In the genomic region with DNA sequence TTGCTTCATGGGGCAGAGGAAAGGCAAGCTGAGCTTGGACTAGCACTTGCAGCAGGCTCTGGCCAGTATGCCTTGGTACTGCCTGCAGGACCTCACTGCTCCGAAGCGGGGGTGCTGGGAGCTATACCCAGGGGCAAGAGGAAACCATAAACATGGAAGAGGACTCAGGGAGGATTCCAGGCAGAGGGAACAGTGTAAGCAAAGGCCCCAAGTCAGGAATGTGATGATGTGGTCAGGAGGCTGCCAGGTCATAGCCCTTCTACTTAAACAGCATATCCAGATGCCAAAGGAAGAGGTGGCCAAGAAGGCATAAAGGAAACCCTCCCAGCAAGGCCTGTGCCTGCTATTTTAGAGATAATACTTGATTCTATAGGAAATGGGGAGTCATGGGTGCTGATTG, we compare ENCODE assay signal across 1 cellular context.
TF ChIP-seq lines count a peak whose summit lies in the region.

No MANE protein-coding gene starts in this region.

TF ChIP-seq in SK-N-SH, 30 proteins besides CTCF, POLR2A, EP300 and RAD21 (continued from another document):
- TF ChIP-seq, protein P1, sequence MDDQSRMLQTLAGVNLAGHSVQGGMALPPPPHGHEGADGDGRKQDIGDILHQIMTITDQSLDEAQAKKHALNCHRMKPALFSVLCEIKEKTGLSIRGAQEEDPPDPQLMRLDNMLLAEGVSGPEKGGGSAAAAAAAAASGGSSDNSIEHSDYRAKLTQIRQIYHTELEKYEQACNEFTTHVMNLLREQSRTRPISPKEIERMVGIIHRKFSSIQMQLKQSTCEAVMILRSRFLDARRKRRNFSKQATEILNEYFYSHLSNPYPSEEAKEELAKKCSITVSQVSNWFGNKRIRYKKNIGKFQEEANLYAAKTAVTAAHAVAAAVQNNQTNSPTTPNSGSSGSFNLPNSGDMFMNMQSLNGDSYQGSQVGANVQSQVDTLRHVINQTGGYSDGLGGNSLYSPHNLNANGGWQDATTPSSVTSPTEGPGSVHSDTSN (IDR thresholded peaks at IDR 0.05) = no peak
- TF ChIP-seq, protein P2, sequence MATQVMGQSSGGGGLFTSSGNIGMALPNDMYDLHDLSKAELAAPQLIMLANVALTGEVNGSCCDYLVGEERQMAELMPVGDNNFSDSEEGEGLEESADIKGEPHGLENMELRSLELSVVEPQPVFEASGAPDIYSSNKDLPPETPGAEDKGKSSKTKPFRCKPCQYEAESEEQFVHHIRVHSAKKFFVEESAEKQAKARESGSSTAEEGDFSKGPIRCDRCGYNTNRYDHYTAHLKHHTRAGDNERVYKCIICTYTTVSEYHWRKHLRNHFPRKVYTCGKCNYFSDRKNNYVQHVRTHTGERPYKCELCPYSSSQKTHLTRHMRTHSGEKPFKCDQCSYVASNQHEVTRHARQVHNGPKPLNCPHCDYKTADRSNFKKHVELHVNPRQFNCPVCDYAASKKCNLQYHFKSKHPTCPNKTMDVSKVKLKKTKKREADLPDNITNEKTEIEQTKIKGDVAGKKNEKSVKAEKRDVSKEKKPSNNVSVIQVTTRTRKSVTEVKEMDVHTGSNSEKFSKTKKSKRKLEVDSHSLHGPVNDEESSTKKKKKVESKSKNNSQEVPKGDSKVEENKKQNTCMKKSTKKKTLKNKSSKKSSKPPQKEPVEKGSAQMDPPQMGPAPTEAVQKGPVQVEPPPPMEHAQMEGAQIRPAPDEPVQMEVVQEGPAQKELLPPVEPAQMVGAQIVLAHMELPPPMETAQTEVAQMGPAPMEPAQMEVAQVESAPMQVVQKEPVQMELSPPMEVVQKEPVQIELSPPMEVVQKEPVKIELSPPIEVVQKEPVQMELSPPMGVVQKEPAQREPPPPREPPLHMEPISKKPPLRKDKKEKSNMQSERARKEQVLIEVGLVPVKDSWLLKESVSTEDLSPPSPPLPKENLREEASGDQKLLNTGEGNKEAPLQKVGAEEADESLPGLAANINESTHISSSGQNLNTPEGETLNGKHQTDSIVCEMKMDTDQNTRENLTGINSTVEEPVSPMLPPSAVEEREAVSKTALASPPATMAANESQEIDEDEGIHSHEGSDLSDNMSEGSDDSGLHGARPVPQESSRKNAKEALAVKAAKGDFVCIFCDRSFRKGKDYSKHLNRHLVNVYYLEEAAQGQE (IDR thresholded peaks at IDR 0.05; ENCODE audit: low read depth, low read length) = no peak
- TF ChIP-seq NRF1 (IDR thresholded peaks at IDR 0.05; ENCODE audit: low read depth, low read length) (no peak), POLR2AphosphoS5 (IDR thresholded peaks at IDR 0.05; ENCODE audit: low read depth, low read length) (no peak), JUND (IDR thresholded peaks at IDR 0.05) (no peak), SIN3A (IDR thresholded peaks at IDR 0.05; ENCODE audit: borderline replicate concordance, low read depth, low read length) (no peak), EZH2phosphoT487 (IDR thresholded peaks at IDR 0.05; ENCODE audit: borderline replicate concordance, low read depth) (no peak)
- TF ChIP-seq, protein P3, sequence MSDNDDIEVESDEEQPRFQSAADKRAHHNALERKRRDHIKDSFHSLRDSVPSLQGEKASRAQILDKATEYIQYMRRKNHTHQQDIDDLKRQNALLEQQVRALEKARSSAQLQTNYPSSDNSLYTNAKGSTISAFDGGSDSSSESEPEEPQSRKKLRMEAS (IDR thresholded peaks at IDR 0.05; ENCODE audit: low read depth) = no peak
